ENCODE assay signal across 1 cellular context in the genomic region with DNA sequence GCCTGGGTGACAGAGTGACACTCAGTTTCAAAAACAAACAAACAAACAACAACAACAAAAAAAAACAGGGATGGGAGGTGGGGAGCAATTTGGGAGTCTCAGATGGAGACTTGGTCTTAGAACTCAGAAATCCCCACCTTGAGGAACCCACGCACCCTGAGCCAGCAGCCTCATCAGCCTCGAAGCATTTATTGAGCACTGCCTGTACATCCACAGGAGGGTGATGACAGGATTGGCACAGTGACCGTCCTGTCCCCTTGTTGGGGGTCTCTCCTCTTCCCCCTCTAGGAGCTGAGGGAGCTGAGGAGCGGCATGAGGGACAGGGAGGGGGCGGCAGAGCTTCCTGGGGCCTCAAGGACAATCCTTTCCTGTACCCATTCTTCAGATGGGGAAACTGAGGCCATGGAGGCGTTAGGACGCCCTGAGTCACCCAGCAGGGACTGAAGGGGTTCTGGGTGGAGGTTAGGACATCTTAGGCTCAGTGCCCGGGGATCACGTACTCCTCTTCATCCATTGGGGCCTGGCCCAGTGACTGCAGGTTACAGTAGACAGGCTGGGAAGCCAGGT.
A peak's percentile ranks its signal among the peaks of the same experiment; 100 is the strongest.
TF ChIP-seq lines count a peak whose summit lies in the region.

No MANE protein-coding gene starts in this region.

TF ChIP-seq in HepG2, 621 proteins besides CTCF, POLR2A, EP300 and RAD21:
- TF ChIP-seq ZNF557 (CRISPR knock-in tag; IDR thresholded peaks at IDR 0.05) (no peak), ZNF629 (CRISPR knock-in tag; conservative IDR thresholded peaks at IDR 0.05) (peak; percentile 84)
- TF ChIP-seq, protein P1, sequence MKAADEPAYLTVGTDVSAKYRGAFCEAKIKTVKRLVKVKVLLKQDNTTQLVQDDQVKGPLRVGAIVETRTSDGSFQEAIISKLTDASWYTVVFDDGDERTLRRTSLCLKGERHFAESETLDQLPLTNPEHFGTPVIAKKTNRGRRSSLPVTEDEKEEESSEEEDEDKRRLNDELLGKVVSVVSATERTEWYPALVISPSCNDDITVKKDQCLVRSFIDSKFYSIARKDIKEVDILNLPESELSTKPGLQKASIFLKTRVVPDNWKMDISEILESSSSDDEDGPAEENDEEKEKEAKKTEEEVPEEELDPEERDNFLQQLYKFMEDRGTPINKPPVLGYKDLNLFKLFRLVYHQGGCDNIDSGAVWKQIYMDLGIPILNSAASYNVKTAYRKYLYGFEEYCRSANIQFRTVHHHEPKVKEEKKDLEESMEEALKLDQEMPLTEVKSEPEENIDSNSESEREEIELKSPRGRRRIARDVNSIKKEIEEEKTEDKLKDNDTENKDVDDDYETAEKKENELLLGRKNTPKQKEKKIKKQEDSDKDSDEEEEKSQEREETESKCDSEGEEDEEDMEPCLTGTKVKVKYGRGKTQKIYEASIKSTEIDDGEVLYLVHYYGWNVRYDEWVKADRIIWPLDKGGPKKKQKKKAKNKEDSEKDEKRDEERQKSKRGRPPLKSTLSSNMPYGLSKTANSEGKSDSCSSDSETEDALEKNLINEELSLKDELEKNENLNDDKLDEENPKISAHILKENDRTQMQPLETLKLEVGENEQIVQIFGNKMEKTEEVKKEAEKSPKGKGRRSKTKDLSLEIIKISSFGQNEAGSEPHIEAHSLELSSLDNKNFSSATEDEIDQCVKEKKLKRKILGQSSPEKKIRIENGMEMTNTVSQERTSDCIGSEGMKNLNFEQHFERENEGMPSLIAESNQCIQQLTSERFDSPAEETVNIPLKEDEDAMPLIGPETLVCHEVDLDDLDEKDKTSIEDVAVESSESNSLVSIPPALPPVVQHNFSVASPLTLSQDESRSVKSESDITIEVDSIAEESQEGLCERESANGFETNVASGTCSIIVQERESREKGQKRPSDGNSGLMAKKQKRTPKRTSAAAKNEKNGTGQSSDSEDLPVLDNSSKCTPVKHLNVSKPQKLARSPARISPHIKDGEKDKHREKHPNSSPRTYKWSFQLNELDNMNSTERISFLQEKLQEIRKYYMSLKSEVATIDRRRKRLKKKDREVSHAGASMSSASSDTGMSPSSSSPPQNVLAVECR (CRISPR knock-in tag; IDR thresholded peaks at IDR 0.05; ENCODE audit: borderline replicate concordance), result no peak
TF ChIP-seq in HepG2: peak in this region for 1.
